In genomic region chr6:149891864-149892263, GRCh38 we compare ENCODE assay signal across 5 cellular contexts. TPM values are rescaled to one million over a fixed set of nuclear protein-coding genes. Genes with fewer than 3 reads are reported as not detected.
"Had no signal": no experiment of that assay in that cellular context is flagged by ENCODE, and none has a peak within 500 bp of the region (broad histone marks: within the 10 kb centered on the region; RNA-seq: fewer than 3 reads in every experiment).

No MANE protein-coding gene starts in this region.

RNA-seq across cellular contexts. Expression of gene RAET1E, which starts 6.0 kb away (rescaled TPM):
- total RNA-seq: OCI-LY7; SJSA1; T-helper 1 cell treated with Interleukin-12 subunit alpha and Interleukin-12 subunit beta and Interleukin-4 antibody, amounts not matched to agents 30 ng/mL and 1 ng/mL, for 36 hours had no signal
- polyA plus RNA-seq: IgD-negative memory B cell had no signal

RNA-seq across cellular contexts. Expression of gene RAET1G, which starts 31.1 kb away (rescaled TPM):
- total RNA-seq: OCI-LY7; Right ventricle myocardium superior; T-helper 1 cell treated with Interleukin-12 subunit alpha and Interleukin-12 subunit beta and Interleukin-4 antibody, amounts not matched to agents 30 ng/mL and 1 ng/mL, for 36 hours had no signal
- polyA plus RNA-seq: IgD-negative memory B cell had no signal
